ENCODE assay signal across 1 cellular context in the genomic region with DNA sequence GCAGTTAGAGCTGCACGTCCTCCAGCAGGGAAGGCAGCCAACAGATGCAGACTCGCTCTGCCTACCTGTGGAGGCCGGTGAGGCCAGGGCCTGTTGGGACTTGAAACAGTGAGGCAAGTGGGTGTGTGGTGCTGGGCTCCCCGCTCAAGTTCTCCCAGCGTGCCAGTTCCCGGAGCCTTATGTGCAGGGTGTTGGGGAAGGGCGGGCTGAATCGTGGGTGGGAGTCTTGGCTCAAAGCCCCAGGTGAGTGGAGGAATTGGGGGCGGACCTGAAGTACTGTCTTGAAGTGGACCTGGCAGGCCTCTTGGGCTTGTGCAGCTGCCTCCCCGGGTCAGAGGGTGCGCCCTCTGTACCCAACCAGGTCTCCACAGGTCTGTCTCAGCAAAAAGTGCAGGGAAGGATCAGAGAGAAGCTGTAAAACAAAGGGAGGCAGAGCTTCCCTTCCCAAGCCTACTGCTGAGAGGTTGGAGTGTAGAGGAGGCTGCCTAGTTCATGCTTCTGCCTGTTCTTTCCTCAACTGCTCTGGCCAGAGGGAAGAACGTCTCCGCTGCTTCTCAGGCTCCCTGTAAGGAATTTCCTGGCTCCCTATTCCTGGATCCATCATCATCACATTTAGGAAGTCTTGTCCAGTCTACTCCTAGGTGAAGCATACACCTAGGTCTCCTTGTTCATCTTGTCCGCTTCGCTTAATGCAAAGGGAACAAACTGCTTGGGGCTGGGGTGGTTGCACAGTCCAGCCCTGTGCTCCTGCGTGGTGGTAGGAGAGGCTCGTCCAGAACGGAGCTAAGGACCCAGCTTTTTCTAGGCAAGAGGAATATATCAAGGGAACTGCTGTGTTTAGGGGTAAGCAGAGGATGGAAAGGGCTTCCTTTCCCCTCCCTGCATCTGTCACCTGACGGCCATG.
TF ChIP-seq lines count a peak whose summit lies in the region.

No MANE protein-coding gene starts in this region.

TF ChIP-seq in H1, 55 proteins besides CTCF, POLR2A, EP300 and RAD21:
- TF ChIP-seq POLR2AphosphoS5 (IDR thresholded peaks at IDR 0.05; ENCODE audit: low read depth, low read length), result peak; percentile 45; the same call in 1 of the 2 replicates
- TF ChIP-seq RNF2 (IDR thresholded peaks at IDR 0.05; ENCODE audit: borderline replicate concordance, low read depth, low read length, missing control alignments, poor library complexity, severe bottlenecking), result no peak
